ENCODE assay signal across 8 cellular contexts in genomic region chr7:149304006-149304405, GRCh38.
"Had no signal": no experiment of that assay in that cellular context is flagged by ENCODE, and none has a peak within 500 bp of the region (broad histone marks: within the 10 kb centered on the region; RNA-seq: fewer than 3 reads in every experiment).

No MANE protein-coding gene starts in this region.

- H3K9me3 ChIP-seq: HAP-1 had no signal

- H3K4me3 ChIP-seq: GM23248, HAP-1 had no signal

- H3K27ac ChIP-seq: GM23248, HL-60 had no signal

- ATAC-seq: HCT116, HepG2 had no signal

- H3K9ac ChIP-seq: GM23248 had no signal

- H3K4me1 ChIP-seq: HAP-1 had no signal

- H3K36me3 ChIP-seq: HAP-1 had no signal

- H2AFZ ChIP-seq: GM23248 had no signal

- DNase-seq: GM23248, GOT3, H7, HFFc6 had no signal
